Comparison of ENCODE assay signal across 9 cellular contexts in the genomic region with DNA sequence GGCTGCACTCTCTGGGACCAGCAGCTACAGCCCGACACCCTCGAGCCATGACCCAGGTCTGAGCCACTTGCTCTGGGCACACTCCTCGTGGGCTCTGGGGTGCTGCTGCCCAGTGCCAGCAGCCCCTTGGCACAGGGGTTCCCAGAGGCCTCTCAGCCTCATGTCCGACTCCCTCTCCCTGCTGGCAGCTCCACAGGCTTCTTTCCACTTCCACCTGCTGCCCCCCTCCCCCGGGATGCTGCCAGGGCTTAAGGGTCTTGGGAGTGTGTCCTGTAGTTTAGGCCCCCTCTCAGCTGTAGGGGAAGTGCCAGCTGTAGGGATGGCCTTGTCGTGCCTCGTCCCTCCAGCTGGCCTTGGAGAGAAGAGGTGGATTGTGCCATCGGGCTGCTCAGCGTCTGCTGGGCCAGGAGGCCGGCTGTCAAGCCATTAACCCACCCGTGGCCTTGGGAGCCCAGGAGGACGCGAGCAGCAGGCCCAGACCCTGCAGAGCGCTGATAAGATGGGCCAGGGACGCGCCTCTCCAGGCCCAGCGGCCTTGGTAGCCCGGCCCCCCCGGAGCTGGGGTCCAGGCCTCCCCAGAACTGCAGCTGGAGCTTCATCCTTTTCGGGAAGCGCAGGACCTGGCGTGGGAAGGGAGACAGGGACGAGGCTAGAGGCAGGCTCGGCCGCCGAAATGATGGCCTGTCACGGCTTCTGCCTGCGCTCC. TPM values are rescaled to one million over a fixed set of nuclear protein-coding genes. Genes with fewer than 3 reads are reported as not detected.
DNase-seq lines count a peak whose midpoint lies in the region; ATAC-seq and TF ChIP-seq lines count a peak whose summit lies in the region.
"Had no signal": no experiment of that assay in that cellular context is flagged by ENCODE, and none has a peak within 500 bp of the region (broad histone marks: within the 10 kb centered on the region; RNA-seq: fewer than 3 reads in every experiment).

No MANE protein-coding gene starts in this region.

- intact Hi-C loops in vagina (cut with DNase I): no loop called here

- H3K4me3 ChIP-seq in mononuclear cell (ENCODE audit: low read length) (peak overlapping the region; percentile 46), vagina (peak overlapping the region; percentile 60 to 62)

- peaks cover 35% of the 10 kb centered on the region for H3K4me1 Mint-ChIP-seq in activated naive CD4-positive, alpha-beta T cell treated with anti-CD3 and anti-CD28 coated beads, Interleukin-2, amount 50 U/mL, for 24 hours

- H3K27me3 Mint-ChIP-seq in activated naive CD4-positive, alpha-beta T cell treated with anti-CD3 and anti-CD28 coated beads, Interleukin-2, amount 50 U/mL, for 24 hours: no peaks in the 10 kb centered on the region

- ATAC-seq in GM21717 (IDR thresholded peaks at IDR 0.05; ENCODE audit: unreplicated experiment) (no peak), GM19023 (IDR thresholded peaks at IDR 0.05; ENCODE audit: unreplicated experiment) (no peak), HG03520 (IDR thresholded peaks at IDR 0.05; ENCODE audit: unreplicated experiment) (no peak)

- H3K4me1 ChIP-seq in mononuclear cell (ENCODE audit: insufficient read depth, low read length): peaks cover 33% of the 10 kb centered on the region
- no peaks in the 10 kb centered on the region for H3K4me1 ChIP-seq in vagina

- no peaks in the 10 kb centered on the region for H3K36me3 ChIP-seq in vagina

- no peak for TF ChIP-seq POLR2A in vagina (IDR thresholded peaks at IDR 0.05)

- DNase-seq in activated naive CD4-positive, alpha-beta T cell treated with Interleukin-2 at 50 U/mL for 16 hours: no peak
- no peak for DNase-seq in vagina (ENCODE audit: extremely low spot score in 2 of 2)

- H3K9me3 Mint-ChIP-seq in activated naive CD4-positive, alpha-beta T cell treated with anti-CD3 and anti-CD28 coated beads, Interleukin-2, amount 50 U/mL, for 24 hours: no peaks in the 10 kb centered on the region

- no peaks in the 10 kb centered on the region for H3K36me3 Mint-ChIP-seq in activated naive CD4-positive, alpha-beta T cell treated with anti-CD3 and anti-CD28 coated beads, Interleukin-2, amount 50 U/mL, for 24 hours

- no peak for TF ChIP-seq CTCF in vagina (IDR thresholded peaks at IDR 0.05)

- H3K27me3 ChIP-seq in mononuclear cell (ENCODE audit: insufficient read depth, low read length) (no peaks in the 10 kb centered on the region), vagina (no peaks in the 10 kb centered on the region)

- H3K4me3 Mint-ChIP-seq in activated naive CD4-positive, alpha-beta T cell treated with anti-CD3 and anti-CD28 coated beads, Interleukin-2, amount 50 U/mL, for 24 hours: peak overlapping the region; percentile 80

- no peak overlapping the region for H3K27ac Mint-ChIP-seq in activated naive CD4-positive, alpha-beta T cell treated with anti-CD3 and anti-CD28 coated beads, Interleukin-2, amount 50 U/mL, for 24 hours

- no peaks in the 10 kb centered on the region for H3K9me3 ChIP-seq in mononuclear cell (ENCODE audit: low read depth, low read length)
- H3K9me3 ChIP-seq in vagina: no peaks in the 10 kb centered on the region

- H3K27ac ChIP-seq in cingulate gyrus (ENCODE audit: low read depth, low read length): peak overlapping the region; percentile 77
- peak overlapping the region; percentile 81 for H3K27ac ChIP-seq in vagina

RNA-seq across cellular contexts. Expression of a gene that starts 1.0 kb away (rescaled TPM):
- total RNA-seq in mononuclear cell (2.8 TPM), vagina (2.9 TPM)

RNA-seq across cellular contexts. Expression of a gene that starts 44.1 kb away (rescaled TPM):
- total RNA-seq in mononuclear cell (2.5 TPM), vagina (4.9 TPM)

RNA-seq across cellular contexts. Expression of a gene that starts 49.2 kb away (rescaled TPM):
- total RNA-seq in mononuclear cell (not detected), vagina (not detected)
- total RNA-seq: SK-MEL-5 had no signal
